ENCODE assay signal across 9 cellular contexts in the genomic region with DNA sequence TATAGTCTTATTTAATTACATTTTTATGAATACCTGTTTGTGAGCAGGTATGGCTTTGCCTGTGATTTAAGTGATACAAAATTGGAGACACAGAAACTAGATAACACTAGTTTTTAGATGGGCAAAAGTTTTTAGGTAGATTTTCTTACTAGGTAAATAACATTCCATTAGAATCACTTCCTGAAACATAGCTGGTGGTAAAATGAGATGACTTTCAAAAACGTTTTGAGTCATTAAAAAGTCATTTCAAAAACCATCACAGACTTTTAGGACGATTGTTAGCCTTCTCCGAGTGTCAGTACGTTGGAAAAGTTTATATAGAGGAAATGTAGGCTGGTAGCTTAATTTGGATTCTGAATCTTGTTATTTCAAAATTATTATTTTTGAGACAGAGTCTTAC. TPM values are rescaled to one million over a fixed set of nuclear protein-coding genes. Genes with fewer than 3 reads are reported as not detected.
A peak's percentile ranks its signal among the peaks of the same experiment; 100 is the strongest.
DNase-seq lines count a peak whose midpoint lies in the region; ATAC-seq and TF ChIP-seq lines count a peak whose summit lies in the region.
"Had no signal": no experiment of that assay in that cellular context is flagged by ENCODE, and none has a peak within 500 bp of the region (broad histone marks: within the 10 kb centered on the region; RNA-seq: fewer than 3 reads in every experiment).

No MANE protein-coding gene starts in this region.

- no peaks in the 10 kb centered on the region; the same call in 1 of the 2 replicates for H3K4me1 ChIP-seq in SJCRH30

- H3K9me3 ChIP-seq in SJCRH30 (replicated peaks): no peaks in the 10 kb centered on the region

- H3K36me3 ChIP-seq in SJCRH30: no peaks in the 10 kb centered on the region

- H3K4me3 ChIP-seq in GM12875 (ENCODE audit: low read depth, low read length) (peak overlapping the region; percentile 87), SJCRH30 (peak overlapping the region; percentile 99), fibroblast of the aortic adventitia (ENCODE audit: low read depth, low read length) (peak overlapping the region; percentile 75), skin epidermis (peak overlapping the region in 5 of 7 experiments; percentile 60 to 95 (median 70))

- H3K27ac ChIP-seq in SJCRH30: no peak overlapping the region
- H3K27ac ChIP-seq in skin epidermis: peak overlapping the region in 7 of 21 experiments; percentile 86 to 96 (median 89)

- H3K27me3 ChIP-seq in SJCRH30: no peaks in the 10 kb centered on the region

- ATAC-seq in GM21526 (IDR thresholded peaks at IDR 0.05; ENCODE audit: low FRiP score, unreplicated experiment) (no peak), GM18909 (IDR thresholded peaks at IDR 0.05; ENCODE audit: poor library complexity, unreplicated experiment) (no peak)

- DNase-seq in SJCRH30: no peak
- no peak for DNase-seq in fibroblast of the aortic adventitia (ENCODE audit: low read depth)
- DNase-seq in SK-N-DZ (ENCODE audit: low spot score): no peak
- DNase-seq in stimulated activated CD8-positive, alpha-beta memory T cell treated with anti-CD3 and anti-CD28 coated beads, Interleukin-4, amount 100 ng/mL, for 48 hours: no peak

- TF ChIP-seq CTCF in GM12875 (IDR thresholded peaks at IDR 0.05; ENCODE audit: borderline replicate concordance, insufficient read depth, low read depth, low read length): no peak
- no peak for TF ChIP-seq CTCF in fibroblast of the aortic adventitia (IDR thresholded peaks at IDR 0.05; ENCODE audit: insufficient read depth, low read length)

RNA-seq across cellular contexts. Expression of a gene that starts 18.3 kb away (rescaled TPM):
- total RNA-seq in SJCRH30 (2014; rRNA removed; shearing (Covaris generic)): not detected in 2 replicates
- not detected in 2 replicates for total RNA-seq in fibroblast of the aortic adventitia (ENCODE audit: low replicate concordance)
- not detected in 2 replicates for polyA plus RNA-seq in SK-N-DZ (2014; cell fraction: cytosol; rRNA removed)
- polyA plus RNA-seq in SK-N-DZ (2014; cell fraction: nucleus; rRNA removed): not detected in 2 replicates
- polyA plus RNA-seq: adipose tissue had no signal
